In genomic region chr20:58651548-58651822, GRCh38 we compare ENCODE assay signal across 8 cellular contexts. TPM values are rescaled to one million over a fixed set of nuclear protein-coding genes. Genes with fewer than 3 reads are reported as not detected.
DNase-seq lines count a peak whose midpoint lies in the region; ATAC-seq and TF ChIP-seq lines count a peak whose summit lies in the region.

No MANE protein-coding gene starts in this region.

- no peak for ATAC-seq in GM19463 (IDR thresholded peaks at IDR 0.05; ENCODE audit: unreplicated experiment)

- peak overlapping the region; percentile 98 for H3K4me3 ChIP-seq in rectal smooth muscle tissue (ENCODE audit: low read length)

- peaks cover 3% of the 10 kb centered on the region for H3K27me3 Mint-ChIP-seq in T-helper 2 cell treated with Interferon-gamma antibody and Interleukin-4, amounts not matched to agents 5 μg/mL and 100 μg/mL, for 36 hours (ENCODE audit: low read depth)
- H3K27me3 Mint-ChIP-seq in glutamatergic neuron (ENCODE audit: unreplicated experiment) = peaks cover 2% of the 10 kb centered on the region

- H3K4me1 Mint-ChIP-seq in T-helper 2 cell treated with Interferon-gamma antibody and Interleukin-4, amounts not matched to agents 5 μg/mL and 100 μg/mL, for 36 hours (ENCODE audit: low read depth) = peaks cover 20% of the 10 kb centered on the region
- peaks cover 24% of the 10 kb centered on the region for H3K4me1 Mint-ChIP-seq in glutamatergic neuron (ENCODE audit: low read depth, unreplicated experiment)

- peaks cover 25% of the 10 kb centered on the region for H3K36me3 Mint-ChIP-seq in T-helper 2 cell treated with Interferon-gamma antibody and Interleukin-4, amounts not matched to agents 5 μg/mL and 100 μg/mL, for 36 hours (ENCODE audit: low read depth)
- H3K36me3 Mint-ChIP-seq in glutamatergic neuron (ENCODE audit: unreplicated experiment) = no peaks in the 10 kb centered on the region

- H3K27me3 ChIP-seq in rectal smooth muscle tissue (ENCODE audit: control insufficient read depth, insufficient read depth, low read length) = no peaks in the 10 kb centered on the region

- no peak for TF ChIP-seq CTCF in glutamatergic neuron (IDR thresholded peaks at IDR 0.05; ENCODE audit: partially characterized antibody, unreplicated experiment)

- in situ Hi-C loops in ACHN (cut with HindIII; ENCODE audit: low pct_ligation_motif_present, low pct_unique_long_range_greater_than_20kb, low sequenced_read_pairs) = loop anchor here (25.0 kb wide), 1 partner anchor 414 kb away; the partner anchor contains the start of gene ANKRD60

- H3K9ac ChIP-seq in rectal smooth muscle tissue (ENCODE audit: low read length) = peak overlapping the region; percentile 98

- DNase-seq in NCI-H748 (lab: John Stamatoyannopoulos, UW; ENCODE audit: unreplicated experiment) (peak; percentile 48), NCI-H748 treated with DMSO at 0.1 percent for 48 hours (lab: John Stamatoyannopoulos, UW) (no peak), glutamatergic neuron (no peak), ACHN (no peak), OCI-M1 (lab: John Stamatoyannopoulos, UW) (no peak)
- no peak for DNase-seq in T-helper 2 cell treated with Interferon-gamma antibody and Interleukin-4, amounts not matched to agents 5 μg/mL and 100 μg/mL, for 36 hours (ENCODE audit: low spot score)

- no peaks in the 10 kb centered on the region for H3K36me3 ChIP-seq in rectal smooth muscle tissue (ENCODE audit: control insufficient read depth, insufficient read depth, low read length)

- H3K9me3 Mint-ChIP-seq in T-helper 2 cell treated with Interferon-gamma antibody and Interleukin-4, amounts not matched to agents 5 μg/mL and 100 μg/mL, for 36 hours = no peaks in the 10 kb centered on the region
- peaks cover 5% of the 10 kb centered on the region for H3K9me3 Mint-ChIP-seq in glutamatergic neuron (ENCODE audit: unreplicated experiment)

- peak overlapping the region; percentile 98 for H3K27ac Mint-ChIP-seq in T-helper 2 cell treated with Interferon-gamma antibody and Interleukin-4, amounts not matched to agents 5 μg/mL and 100 μg/mL, for 36 hours
- peak overlapping the region; percentile 98 for H3K27ac Mint-ChIP-seq in glutamatergic neuron (ENCODE audit: unreplicated experiment)

- peak overlapping the region; percentile 89 for H3K4me3 Mint-ChIP-seq in T-helper 2 cell treated with Interferon-gamma antibody and Interleukin-4, amounts not matched to agents 5 μg/mL and 100 μg/mL, for 36 hours
- H3K4me3 Mint-ChIP-seq in glutamatergic neuron (ENCODE audit: unreplicated experiment) = peak overlapping the region; percentile 99

- H3K27ac ChIP-seq in rectal smooth muscle tissue (ENCODE audit: low read depth, low read length) = peak overlapping the region; percentile 98

- H3K4me1 ChIP-seq in rectal smooth muscle tissue (ENCODE audit: control insufficient read depth, insufficient read depth, low read length) = peaks cover 22% of the 10 kb centered on the region

RNA-seq across cellular contexts. Expression of gene STX16, which starts 0.4 kb away (rescaled TPM):
- 71.2 TPM for total RNA-seq in glutamatergic neuron (ENCODE audit: unreplicated experiment)

RNA-seq across cellular contexts. Expression of gene NPEPL1, which starts 41.1 kb away (rescaled TPM):
- 43.2 TPM for total RNA-seq in glutamatergic neuron (ENCODE audit: unreplicated experiment)
